In the genomic region with DNA sequence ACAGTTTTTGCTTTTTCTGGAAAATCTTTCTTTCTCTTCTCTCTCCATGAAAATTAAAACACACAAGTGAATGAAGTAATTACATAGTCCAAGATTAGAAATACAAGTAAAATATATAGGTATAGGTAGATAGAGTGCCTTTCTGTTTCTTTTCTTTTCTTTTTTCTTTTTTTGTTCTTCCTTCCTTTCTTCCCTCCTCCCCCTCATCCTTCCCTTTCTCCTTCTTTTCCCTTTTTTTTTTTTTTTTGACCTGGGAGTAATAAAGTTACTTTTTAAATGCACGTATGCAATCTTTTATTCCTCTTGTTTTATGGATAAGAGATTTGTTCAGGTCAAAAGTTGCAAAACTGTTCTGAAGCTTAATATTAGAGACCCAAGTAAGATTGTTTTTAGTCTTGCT, we compare ENCODE assay signal across 19 cellular contexts. TPM values are rescaled to one million over a fixed set of nuclear protein-coding genes. Genes with fewer than 3 reads are reported as not detected.
A peak's percentile ranks its signal among the peaks of the same experiment; 100 is the strongest.
DNase-seq lines count a peak whose midpoint lies in the region; ATAC-seq and TF ChIP-seq lines count a peak whose summit lies in the region.
"Had no signal": no experiment of that assay in that cellular context is flagged by ENCODE, and none has a peak within 500 bp of the region (broad histone marks: within the 10 kb centered on the region; RNA-seq: fewer than 3 reads in every experiment).

No MANE protein-coding gene starts in this region.

- H3K4me1 ChIP-seq in GM23248 (ENCODE audit: insufficient read depth) (peaks cover 22% of the 10 kb centered on the region), parathyroid adenoma (peaks cover 55% of the 10 kb centered on the region)

- DNase-seq in GM23248: no peak
- DNase-seq in stimulated activated CD4-positive, alpha-beta T cell treated with anti-CD3 and anti-CD28 coated beads, Interleukin-4, amount 100 ng/mL, for 24 hours: no peak
- no peak for DNase-seq in NCI-H446 (lab: John Stamatoyannopoulos, UW)
- DNase-seq: 8988T; C1 segment of cervical spinal cord; Calu3; CD4-positive, alpha-beta memory T cell; COR-L47; DMS79 treated with DMSO at 0.1 percent for 48 hours; H9 had no signal

- H3F3A ChIP-seq in GM23248 (ENCODE audit: insufficient read depth): peaks cover 20% of the 10 kb centered on the region

- H3K27me3 ChIP-seq in GM23248 (replicated peaks; ENCODE audit: insufficient read depth): no peaks in the 10 kb centered on the region
- H3K27me3 ChIP-seq in parathyroid adenoma (ENCODE audit: control insufficient read depth, insufficient read depth, low read length): no peaks in the 10 kb centered on the region

- H3K9ac ChIP-seq in GM23248 (no peak overlapping the region), parathyroid adenoma (no peak overlapping the region)

- H3K36me3 ChIP-seq in GM23248 (ENCODE audit: low read depth) (no peaks in the 10 kb centered on the region), parathyroid adenoma (ENCODE audit: control insufficient read depth, insufficient read depth, low read length) (no peaks in the 10 kb centered on the region)

- H3K27ac ChIP-seq in GM23248 (no peak overlapping the region), VCaP (peak overlapping the region; percentile 63), parathyroid adenoma (peak overlapping the region; percentile 96)

- 88 to 95% methylated on average over 1 of the region's 1 CpG for WGBS in GM23248 (ENCODE audit: low coverage in 1 of 2, low lambda C conversion rate in 2 of 2, missing lambda C conversion rate in 2 of 2), 2 experiments

- no peak for ATAC-seq in HG03521 (IDR thresholded peaks at IDR 0.05; ENCODE audit: unreplicated experiment)
- ATAC-seq: GM23338, HCT116 had no signal

- H3K4me3 ChIP-seq in GM23248: no peak overlapping the region
- H3K4me3 ChIP-seq in parathyroid adenoma (ENCODE audit: low read depth, low read length): no peak overlapping the region
- H3K4me3 ChIP-seq: GM23338 had no signal

- H3K4me2 ChIP-seq in GM23248 (ENCODE audit: unreplicated experiment): no peak overlapping the region
- H3K4me2 ChIP-seq in parathyroid adenoma (ENCODE audit: low read length): peak overlapping the region; percentile 9
- H3K4me2 ChIP-seq: GM23338 had no signal

- H3K9me3 ChIP-seq in GM23248 (ENCODE audit: low read depth) (no peaks in the 10 kb centered on the region), parathyroid adenoma (ENCODE audit: control insufficient read depth, low read length) (no peaks in the 10 kb centered on the region)

- no peak for TF ChIP-seq CTCF in VCaP (conservative IDR thresholded peaks at IDR 0.05)
- no peak for TF ChIP-seq CTCF in parathyroid adenoma (IDR thresholded peaks at IDR 0.05)

- H2AFZ ChIP-seq in GM23248: peak overlapping the region; percentile 22; the same call in 1 of the 2 replicates
- H2AFZ ChIP-seq in parathyroid adenoma: no peak overlapping the region
- H2AFZ ChIP-seq: GM23338 had no signal

- no peaks in the 10 kb centered on the region for H3K79me2 ChIP-seq in GM23248 (ENCODE audit: insufficient read depth)
- peaks cover 17% of the 10 kb centered on the region for H3K79me2 ChIP-seq in parathyroid adenoma

- H4K20me1 ChIP-seq in GM23248 (ENCODE audit: insufficient read depth): no peaks in the 10 kb centered on the region

- in situ Hi-C loops in GM23248 (cut with MboI): no loop called here

- H3K9me2 ChIP-seq in GM23248 (ENCODE audit: insufficient read depth): no peaks in the 10 kb centered on the region

RNA-seq across cellular contexts. Expression of a gene that starts 34.6 kb away (rescaled TPM):
- total RNA-seq in GM23248 (2014; rRNA removed; shearing (Covaris generic)): 0.63 and 1.1 TPM in 2 replicates
- polyA plus RNA-seq in GM23248 (2016; fragmentation: Nextera tagmentation; extraction: Ambion mirVana): 0.68 and 0.75 TPM in 2 replicates
- total RNA-seq: A673; Calu3; CD4-positive, alpha-beta memory T cell had no signal
- polyA plus RNA-seq: CD4-positive, alpha-beta memory T cell had no signal

RNA-seq across cellular contexts. Expression of a gene that starts 59.8 kb away (rescaled TPM):
- total RNA-seq in GM23248 (2014; rRNA removed; shearing (Covaris generic)): not detected in 2 replicates
- polyA plus RNA-seq in GM23248 (2016; fragmentation: Nextera tagmentation; extraction: Ambion mirVana): not detected in 2 replicates
- total RNA-seq: A673; Calu3; CD4-positive, alpha-beta memory T cell; Daoy; GM23338; H4; H9 had no signal
- polyA plus RNA-seq: BJ; CD4-positive, alpha-beta memory T cell; GM23338 had no signal
